Comparison of ENCODE assay signal across 1 cellular context in the genomic region with DNA sequence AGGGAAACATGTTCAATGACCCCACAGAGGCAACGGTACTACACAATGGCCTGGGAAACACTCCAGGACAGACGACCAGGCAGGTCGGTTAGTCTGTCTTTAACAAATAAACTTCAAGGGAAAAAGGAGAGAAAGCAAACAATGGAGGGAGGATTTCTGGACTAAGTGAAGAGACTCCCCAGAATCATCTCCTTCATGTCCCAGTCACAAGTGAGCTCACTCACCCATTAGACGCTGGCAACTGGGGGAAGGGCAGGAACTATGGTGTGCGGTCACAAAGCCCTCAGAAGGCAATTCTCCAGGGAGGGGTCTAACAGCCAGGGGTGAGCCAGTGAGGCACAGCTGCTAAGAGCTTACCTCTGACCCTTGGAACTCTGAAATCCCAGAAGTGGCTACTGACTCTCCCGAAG.
TF ChIP-seq lines count a peak whose summit lies in the region.

No MANE protein-coding gene starts in this region.

TF ChIP-seq in GM12878, 131 proteins besides CTCF, POLR2A, EP300 and RAD21 (continued from another document):
- TF ChIP-seq, protein P1, sequence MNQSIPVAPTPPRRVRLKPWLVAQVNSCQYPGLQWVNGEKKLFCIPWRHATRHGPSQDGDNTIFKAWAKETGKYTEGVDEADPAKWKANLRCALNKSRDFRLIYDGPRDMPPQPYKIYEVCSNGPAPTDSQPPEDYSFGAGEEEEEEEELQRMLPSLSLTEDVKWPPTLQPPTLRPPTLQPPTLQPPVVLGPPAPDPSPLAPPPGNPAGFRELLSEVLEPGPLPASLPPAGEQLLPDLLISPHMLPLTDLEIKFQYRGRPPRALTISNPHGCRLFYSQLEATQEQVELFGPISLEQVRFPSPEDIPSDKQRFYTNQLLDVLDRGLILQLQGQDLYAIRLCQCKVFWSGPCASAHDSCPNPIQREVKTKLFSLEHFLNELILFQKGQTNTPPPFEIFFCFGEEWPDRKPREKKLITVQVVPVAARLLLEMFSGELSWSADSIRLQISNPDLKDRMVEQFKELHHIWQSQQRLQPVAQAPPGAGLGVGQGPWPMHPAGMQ (IDR thresholded peaks at IDR 0.05; ENCODE audit: borderline replicate concordance) = no peak
- TF ChIP-seq, protein P2, sequence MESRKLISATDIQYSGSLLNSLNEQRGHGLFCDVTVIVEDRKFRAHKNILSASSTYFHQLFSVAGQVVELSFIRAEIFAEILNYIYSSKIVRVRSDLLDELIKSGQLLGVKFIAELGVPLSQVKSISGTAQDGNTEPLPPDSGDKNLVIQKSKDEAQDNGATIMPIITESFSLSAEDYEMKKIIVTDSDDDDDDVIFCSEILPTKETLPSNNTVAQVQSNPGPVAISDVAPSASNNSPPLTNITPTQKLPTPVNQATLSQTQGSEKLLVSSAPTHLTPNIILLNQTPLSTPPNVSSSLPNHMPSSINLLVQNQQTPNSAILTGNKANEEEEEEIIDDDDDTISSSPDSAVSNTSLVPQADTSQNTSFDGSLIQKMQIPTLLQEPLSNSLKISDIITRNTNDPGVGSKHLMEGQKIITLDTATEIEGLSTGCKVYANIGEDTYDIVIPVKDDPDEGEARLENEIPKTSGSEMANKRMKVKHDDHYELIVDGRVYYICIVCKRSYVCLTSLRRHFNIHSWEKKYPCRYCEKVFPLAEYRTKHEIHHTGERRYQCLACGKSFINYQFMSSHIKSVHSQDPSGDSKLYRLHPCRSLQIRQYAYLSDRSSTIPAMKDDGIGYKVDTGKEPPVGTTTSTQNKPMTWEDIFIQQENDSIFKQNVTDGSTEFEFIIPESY (IDR thresholded peaks at IDR 0.05) = no peak
- TF ChIP-seq MYB (IDR thresholded peaks at IDR 0.05; ENCODE audit: borderline replicate concordance, low read depth, low read length) (no peak), TCF12 (IDR thresholded peaks at IDR 0.05; ENCODE audit: low read depth, low read length) (0 out of 2 replicates have a peak, but pooled peaks have one; percentile 9), PAX5 (IDR thresholded peaks at IDR 0.05; ENCODE audit: borderline replicate concordance, low read depth, low read length) (peak; percentile 79; the same call in 1 of the 2 replicates), SIN3A (IDR thresholded peaks at IDR 0.05; ENCODE audit: low read depth, low read length) (no peak), NR2C1 (IDR thresholded peaks at IDR 0.05) (peak; percentile 56), NR2F1 (conservative IDR thresholded peaks at IDR 0.05) (peak; percentile 56)
- TF ChIP-seq, protein P3, sequence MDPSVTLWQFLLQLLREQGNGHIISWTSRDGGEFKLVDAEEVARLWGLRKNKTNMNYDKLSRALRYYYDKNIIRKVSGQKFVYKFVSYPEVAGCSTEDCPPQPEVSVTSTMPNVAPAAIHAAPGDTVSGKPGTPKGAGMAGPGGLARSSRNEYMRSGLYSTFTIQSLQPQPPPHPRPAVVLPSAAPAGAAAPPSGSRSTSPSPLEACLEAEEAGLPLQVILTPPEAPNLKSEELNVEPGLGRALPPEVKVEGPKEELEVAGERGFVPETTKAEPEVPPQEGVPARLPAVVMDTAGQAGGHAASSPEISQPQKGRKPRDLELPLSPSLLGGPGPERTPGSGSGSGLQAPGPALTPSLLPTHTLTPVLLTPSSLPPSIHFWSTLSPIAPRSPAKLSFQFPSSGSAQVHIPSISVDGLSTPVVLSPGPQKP (IDR thresholded peaks at IDR 0.05; ENCODE audit: low read depth, low read length) = no peak
